ENCODE assay signal across 8 cellular contexts in the genomic region with DNA sequence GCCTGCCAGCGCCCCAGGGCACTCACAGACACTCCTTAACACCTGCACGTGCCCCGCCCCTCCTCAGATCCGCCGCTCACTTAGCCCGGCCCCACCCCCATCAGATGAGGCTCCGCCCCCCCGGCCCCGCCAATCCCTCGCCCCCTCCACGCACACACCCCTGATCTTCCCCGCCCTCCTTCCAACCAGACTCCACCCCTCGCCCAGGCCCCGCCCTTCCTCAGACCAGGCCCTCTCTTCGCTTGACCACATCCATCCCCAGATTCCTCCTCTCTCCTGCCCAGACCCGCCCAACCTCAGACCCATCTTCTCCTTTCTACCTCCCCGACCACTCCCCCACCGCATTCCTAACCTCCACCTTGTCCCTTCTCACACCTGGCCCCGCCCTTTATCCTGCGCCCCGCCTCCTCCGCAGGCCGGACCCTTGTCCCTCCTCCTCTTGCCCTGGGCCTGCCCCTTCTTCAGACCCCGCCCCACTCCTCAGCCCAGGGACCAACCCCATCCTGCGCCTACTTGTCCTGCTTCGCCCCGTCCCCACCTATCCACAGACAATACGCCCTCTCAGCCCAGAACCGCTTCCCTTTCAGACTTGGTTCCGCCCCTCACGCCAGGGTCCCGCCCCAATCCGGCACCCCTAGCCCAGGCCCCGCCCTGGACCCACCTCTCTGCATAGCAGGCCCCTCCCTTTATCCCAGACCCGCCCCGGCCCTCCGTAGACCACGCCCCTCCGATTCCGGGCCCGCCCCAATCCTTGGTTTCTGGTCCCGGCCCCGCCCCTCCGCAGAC. TPM values are rescaled to one million over a fixed set of nuclear protein-coding genes. Genes with fewer than 3 reads are reported as not detected.
DNase-seq lines count a peak whose midpoint lies in the region; ATAC-seq and TF ChIP-seq lines count a peak whose summit lies in the region.

No MANE protein-coding gene starts in this region.

- H3K27ac ChIP-seq in parathyroid adenoma: peak overlapping the region; percentile 84
- peak overlapping the region; percentile 90 for H3K27ac ChIP-seq in tibial artery

- H3K4me1 Mint-ChIP-seq in activated naive CD8-positive, alpha-beta T cell treated with anti-CD3 and anti-CD28 coated beads, Interleukin-2, amount 50 U/mL, for 24 hours: peaks cover 19% of the 10 kb centered on the region

- H3K27ac Mint-ChIP-seq in activated naive CD8-positive, alpha-beta T cell treated with anti-CD3 and anti-CD28 coated beads, Interleukin-2, amount 50 U/mL, for 24 hours: peak overlapping the region; percentile 85

- no peak for TF ChIP-seq CTCF in GM10248 (IDR thresholded peaks at IDR 0.05; ENCODE audit: control extremely low read depth, extremely low read depth, low read depth, missing control alignments)
- no peak for TF ChIP-seq CTCF in parathyroid adenoma (IDR thresholded peaks at IDR 0.05)
- TF ChIP-seq CTCF in tibial artery (IDR thresholded peaks at IDR 0.05): no peak

- peak overlapping the region; percentile 95 for H3K4me2 ChIP-seq in parathyroid adenoma (ENCODE audit: low read length)

- no peaks in the 10 kb centered on the region for H3K9me3 Mint-ChIP-seq in activated naive CD8-positive, alpha-beta T cell treated with anti-CD3 and anti-CD28 coated beads, Interleukin-2, amount 50 U/mL, for 24 hours

- ATAC-seq in HG02759 (IDR thresholded peaks at IDR 0.05; ENCODE audit: unreplicated experiment): peak; percentile 87
- ATAC-seq in activated naive CD8-positive, alpha-beta T cell treated with anti-CD3 and anti-CD28 coated beads, Interleukin-2, amount 50 U/mL, for 24 hours: peak; percentile 92

- peaks cover 6% of the 10 kb centered on the region for H3K79me2 ChIP-seq in parathyroid adenoma

- no peaks in the 10 kb centered on the region for H3K36me3 Mint-ChIP-seq in activated naive CD8-positive, alpha-beta T cell treated with anti-CD3 and anti-CD28 coated beads, Interleukin-2, amount 50 U/mL, for 24 hours (ENCODE audit: low read depth)

- H3K27me3 Mint-ChIP-seq in activated naive CD8-positive, alpha-beta T cell treated with anti-CD3 and anti-CD28 coated beads, Interleukin-2, amount 50 U/mL, for 24 hours: peaks cover 2% of the 10 kb centered on the region

- intact Hi-C loops in cardiac septum (cut with DNase I): no loop called here
- intact Hi-C loops in tibial artery (cut with DNase I; ENCODE audit: low total_unique reads): no loop called here

- H3K4me1 ChIP-seq in parathyroid adenoma (peaks cover 4% of the 10 kb centered on the region), tibial artery (peaks cover 0 to 34% (median 16%) of the 10 kb centered on the region in 4 donors)

- peak; percentile 99 for DNase-seq in GM10248 (ENCODE audit: extremely low spot score)
- peak; percentile 85 for DNase-seq in NCI-H128 (lab: John Stamatoyannopoulos, UW; ENCODE audit: unreplicated experiment)
- DNase-seq in SW 1271 (lab: John Stamatoyannopoulos, UW): peak; percentile 87 to 90
- DNase-seq in activated naive CD8-positive, alpha-beta T cell treated with anti-CD3 and anti-CD28 coated beads, Interleukin-2, amount 50 U/mL, for 24 hours: peak; percentile 100
- peak; percentile 100 for DNase-seq in cardiac septum (ENCODE audit: low spot score)
- DNase-seq in tibial artery: peak; percentile 98 to 99

- CTCF ChIA-PET in GM10248 (lab: Yijun Ruan, JAX): no interaction called here

- H3K9me3 ChIP-seq in parathyroid adenoma (ENCODE audit: control insufficient read depth, low read length): no peaks in the 10 kb centered on the region
- no peaks in the 10 kb centered on the region for H3K9me3 ChIP-seq in tibial artery

- peak overlapping the region; percentile 85 for H3K4me3 Mint-ChIP-seq in activated naive CD8-positive, alpha-beta T cell treated with anti-CD3 and anti-CD28 coated beads, Interleukin-2, amount 50 U/mL, for 24 hours

- H3K9ac ChIP-seq in parathyroid adenoma: no peak overlapping the region

- peak overlapping the region; percentile 91 for H2AFZ ChIP-seq in parathyroid adenoma

- H3K27me3 ChIP-seq in parathyroid adenoma (ENCODE audit: control insufficient read depth, insufficient read depth, low read length) (no peaks in the 10 kb centered on the region), tibial artery (no peaks in the 10 kb centered on the region)

- H3K36me3 ChIP-seq in parathyroid adenoma (ENCODE audit: control insufficient read depth, insufficient read depth, low read length) (no peaks in the 10 kb centered on the region), tibial artery (no peaks in the 10 kb centered on the region)

- POLR2A ChIA-PET in GM10248 (lab: Yijun Ruan, JAX): no interaction called here

- H3K4me3 ChIP-seq in parathyroid adenoma (ENCODE audit: low read depth, low read length) (peak overlapping the region; percentile 80), tibial artery (peak overlapping the region; percentile 79 to 82)

RNA-seq across cellular contexts. Expression of a gene that starts 0.5 kb away (rescaled TPM):
- total RNA-seq in cardiac septum: 5.4 TPM

RNA-seq across cellular contexts. Expression of a gene that starts 23.7 kb away (rescaled TPM):
- total RNA-seq in cardiac septum: 3.0 TPM

RNA-seq across cellular contexts. Expression of a gene that starts 29.8 kb away (rescaled TPM):
- total RNA-seq in cardiac septum: 29.6 TPM

RNA-seq across cellular contexts. Expression of a gene that starts 47.1 kb away (rescaled TPM):
- 8.8 TPM for total RNA-seq in cardiac septum

RNA-seq across cellular contexts. Expression of a gene that starts 47.8 kb away (rescaled TPM):
- 58.9 TPM for total RNA-seq in cardiac septum

Comparison
In these comparisons a context has a peak if more than half of its experiments do, and no peak if none do; other contexts are left out.
1. Peak in every context shown above with its lines: DNase-seq, ATAC-seq, H3K4me3 ChIP-seq and H3K27ac ChIP-seq.